6 cellular contexts compared by ENCODE assay signal in the genomic region with DNA sequence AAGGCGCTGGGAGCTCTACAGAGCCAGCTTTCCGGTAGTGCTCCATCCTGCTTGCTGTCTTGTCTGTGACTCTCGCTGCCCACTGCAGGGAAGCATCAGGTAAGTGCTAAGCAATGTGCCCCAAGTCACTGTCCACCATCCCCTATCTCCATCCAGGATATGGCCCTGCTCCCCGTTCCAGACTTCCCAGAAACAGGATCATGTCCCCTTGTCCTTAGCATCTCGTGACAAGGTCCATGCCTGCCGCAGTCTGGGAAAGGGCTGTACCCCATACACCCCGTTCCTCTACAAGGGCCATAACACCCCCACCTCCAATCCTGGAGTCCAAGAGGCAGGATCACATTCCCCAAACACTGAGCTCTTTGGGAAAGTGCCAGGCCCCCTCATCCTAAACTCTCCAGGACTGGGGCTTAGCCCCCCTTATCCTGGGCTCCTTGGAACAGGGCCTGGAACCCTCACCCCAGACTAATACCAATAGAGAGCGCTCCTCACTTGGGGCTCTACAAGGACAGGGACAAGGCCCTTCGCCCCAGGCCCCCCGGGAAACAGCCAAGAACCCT. TPM values are rescaled to one million over a fixed set of nuclear protein-coding genes. Genes with fewer than 3 reads are reported as not detected.
DNase-seq lines count a peak whose midpoint lies in the region; ATAC-seq and TF ChIP-seq lines count a peak whose summit lies in the region.

No MANE protein-coding gene starts in this region.

- no peaks in the 10 kb centered on the region for H3F3A ChIP-seq in PC-3 (ENCODE audit: low read length, unreplicated experiment)

- no peak for TF ChIP-seq EP300 in transverse colon (IDR thresholded peaks at IDR 0.05; ENCODE audit: low read depth)

- H2AFZ ChIP-seq in PC-3 (ENCODE audit: low read length): peak overlapping the region; percentile 88

- no peaks in the 10 kb centered on the region for H3K9me2 ChIP-seq in PC-3 (replicated peaks; ENCODE audit: low read length)

- H3K27ac ChIP-seq in PC-3 (ENCODE audit: low read length) (peak overlapping the region; percentile 32; the same call in 1 of the 2 replicates), transverse colon (peak overlapping the region; percentile 84 to 93 (median 88))

- WGBS in transverse colon (ENCODE audit: low coverage in 1 of 2), 2 donors: 33 to 44% methylated on average over 1 to 10 of the region's 10 CpGs

- peak; percentile 15 for DNase-seq in GM06990 (ENCODE audit: extremely low read depth, insufficient read length)
- DNase-seq in PC-3: no peak
- peak; percentile 42 for DNase-seq in left cardiac atrium
- no peak for DNase-seq in transverse colon
- no peak for DNase-seq in stimulated activated naive CD4-positive, alpha-beta T cell treated with Interleukin-2 at 50 U/mL for 16 hours (lab: John Stamatoyannopoulos, UW)
- DNase-seq in OCI-M2 (lab: John Stamatoyannopoulos, UW; ENCODE audit: unreplicated experiment): no peak

- H3K4me1 ChIP-seq in PC-3 (ENCODE audit: insufficient read depth, low read length) (peaks cover 15% of the 10 kb centered on the region; the same call in 1 of the 2 replicates), transverse colon (peaks cover 3 to 23% (median 17%) of the 10 kb centered on the region in 4 donors)

- H3K4me2 ChIP-seq in PC-3 (ENCODE audit: low read length): peak overlapping the region; percentile 96

- H3K36me3 ChIP-seq in GM06990 (ENCODE audit: control insufficient read depth, insufficient read depth, low read length): peaks cover 9% of the 10 kb centered on the region
- H3K36me3 ChIP-seq in PC-3 (ENCODE audit: low read depth, low read length): no peaks in the 10 kb centered on the region
- H3K36me3 ChIP-seq in transverse colon: no peaks in the 10 kb centered on the region

- H3K4me3 ChIP-seq in GM06990 (replicated peaks; ENCODE audit: low read depth, low read length) (peak overlapping the region; percentile 80), PC-3 (ENCODE audit: low read length) (peak overlapping the region; percentile 87), transverse colon (peak overlapping the region; percentile 44 to 86 (median 61))

- POLR2A ChIA-PET in PC-3 (lab: Charles Lee; ENCODE audit: unreplicated experiment): no interaction called here

- CTCF ChIA-PET in PC-3 (lab: Charles Lee): no interaction called here

- ATAC-seq in PC-3: peak; percentile 4; the same call in 1 of the 2 replicates
- peak; percentile 22 to 28 for ATAC-seq in left cardiac atrium

- TSS peak; percentile 71 for BruUV-seq in PC-3 (replicated peaks; lab: Mats Ljungman, UMichigan)

- H3K27me3 ChIP-seq in GM06990 (replicated peaks; ENCODE audit: control insufficient read depth, insufficient read depth, low read length) (no peaks in the 10 kb centered on the region), PC-3 (ENCODE audit: low read length) (no peaks in the 10 kb centered on the region), transverse colon (no peaks in the 10 kb centered on the region)

- H4K20me1 ChIP-seq in PC-3 (ENCODE audit: low read length): no peaks in the 10 kb centered on the region

- H3K79me2 ChIP-seq in PC-3 (ENCODE audit: low read length): peaks cover 18% of the 10 kb centered on the region

- H3K9ac ChIP-seq in PC-3 (ENCODE audit: low read length): peak overlapping the region; percentile 97

- intact Hi-C loops in PC-3 (cut with micrococcal nuclease) (no loop called here), left cardiac atrium (cut with DNase I) (loop anchor here in 1 of 2 donors (5.0 kb wide), 1 partner anchor 91 kb away; no protein-coding TSS in a partner anchor), transverse colon (cut with DNase I; ENCODE audit: low total_unique reads) (no loop called here)

- TF ChIP-seq POLR2A in transverse colon (IDR thresholded peaks at IDR 0.05): no peak

- in situ Hi-C loops in transverse colon (cut with MboI; ENCODE audit: low pct_ligation_motif_present in 1 of 4, low pct_unique_long_range_greater_than_20kb in 1 of 4, low sequenced_read_pairs in 3 of 4): no loop called here

- peak; percentile 9 for TF ChIP-seq CTCF in GM06990 (IDR thresholded peaks at IDR 0.05; ENCODE audit: insufficient read depth, low read length, poor library complexity, severe bottlenecking)
- TF ChIP-seq CTCF in PC-3 (conservative IDR thresholded peaks at IDR 0.05; ENCODE audit: low read depth, low read length): no peak
- no peak for TF ChIP-seq CTCF in transverse colon (IDR thresholded peaks at IDR 0.05)

- H3K9me3 ChIP-seq in PC-3 (ENCODE audit: low read length) (no peaks in the 10 kb centered on the region), transverse colon (no peaks in the 10 kb centered on the region)

RNA-seq across cellular contexts. Expression of gene RPP25L, which starts 0.6 kb away (rescaled TPM):
- total RNA-seq in PC-3 (2014; rRNA removed): 25.0 and 30.2 TPM in 2 replicates
- 10 to 100 TPM; 20.8 to 27.8 TPM for total RNA-seq in left cardiac atrium
- 10 to 100 TPM in 2 of 4 donors, 1 to 10 TPM in 2; 3.0 to 65.5 (median 22.1) TPM for total RNA-seq in transverse colon

RNA-seq across cellular contexts. Expression of gene DCTN3, which starts 9.0 kb away (rescaled TPM):
- total RNA-seq in PC-3 (2014; rRNA removed) (102 and 105 TPM in 2 replicates), left cardiac atrium (100 to 1,000 TPM in 1 of 2 donors, 10 to 100 TPM in 1; 93.6 to 109 TPM), transverse colon (10 to 100 TPM; 41.6 to 78.9 (median 54.0) TPM)

RNA-seq across cellular contexts. Expression of gene ARID3C, which starts 17.5 kb away (rescaled TPM):
- 0.23 TPM in 1 of 2 replicates, not detected in the other for total RNA-seq in PC-3 (2014; rRNA removed)
- not detected for total RNA-seq in left cardiac atrium
- total RNA-seq in transverse colon: not detected

RNA-seq across cellular contexts. Expression of gene CNTFR, which starts 21.8 kb away (rescaled TPM):
- total RNA-seq in PC-3 (2014; rRNA removed): not detected in 2 replicates
- 10 to 100 TPM; 21.3 to 45.3 TPM for total RNA-seq in left cardiac atrium
- total RNA-seq in transverse colon: 10 to 100 TPM in 1 of 4 donors, 1 to 10 TPM in 3; 5.2 to 59.1 (median 6.8) TPM

RNA-seq across cellular contexts. Expression of gene SIGMAR1, which starts 26.3 kb away (rescaled TPM):
- 96.7 and 97.8 TPM in 2 replicates for total RNA-seq in PC-3 (2014; rRNA removed)
- 10 to 100 TPM; 31.8 to 33.3 TPM for total RNA-seq in left cardiac atrium
- total RNA-seq in transverse colon: 100 to 1,000 TPM in 1 of 4 donors, 10 to 100 TPM in 3; 45.6 to 102 (median 62.6) TPM

Comparison
In these comparisons a context has a peak if more than half of its experiments do, and no peak if none do; other contexts are left out.
1. DNase-seq: peak in GM06990 (single experiment) and left cardiac atrium (single experiment); none in PC-3 (single experiment), transverse colon (single experiment), stimulated activated naive CD4-positive, alpha-beta T cell treated with Interleukin-2 at 50 U/mL for 16 hours (single experiment) and OCI-M2 (single experiment).
2. Peak in every context shown above with its lines, with median percentiles within 50 percentile points of each other: H3K4me3 ChIP-seq.